Comparison of ENCODE assay signal across 21 cellular contexts in genomic region chr1:185857447-185857846, GRCh38.
"Had no signal": no experiment of that assay in that cellular context is flagged by ENCODE, and none has a peak within 500 bp of the region (broad histone marks: within the 10 kb centered on the region; RNA-seq: fewer than 3 reads in every experiment).

No MANE protein-coding gene starts in this region.

- H3K4me3 ChIP-seq: adrenal gland, esophagus squamous epithelium, gastrocnemius medialis, left ventricle myocardium inferior, ovary, testis had no signal

- H3K4me3 Mint-ChIP-seq: activated CD4-positive, alpha-beta T cell treated with anti-CD3 and anti-CD28 coated beads for 36 hours; activated CD8-positive, alpha-beta T cell treated with anti-CD3 and anti-CD28 coated beads for 36 hours; activated naive CD4-positive, alpha-beta T cell treated with anti-CD3 and anti-CD28 coated beads for 36 hours; activated T-helper 17 cell treated with anti-CD3 and anti-CD28 coated beads, Interleukin-2, amount 50 U/mL, for 72 hours; central memory CD8-positive, alpha-beta T cell; dendritic cell treated with granulocyte-macrophage colony-stimulating factor and Interleukin-4, amounts not matched to agents 40 ng/mL and 50 ng/mL, for 4 days; endodermal cell; neural crest cell; stimulated activated naive CD8-positive, alpha-beta T cell treated with anti-CD3 and anti-CD28 coated beads, Interleukin-15, amount 100 ng/mL, for 72 hours had no signal

- H3K9me3 ChIP-seq: adrenal gland, esophagus squamous epithelium, gastrocnemius medialis, left ventricle myocardium inferior, ovary, testis had no signal

- H3K4me1 Mint-ChIP-seq: activated CD4-positive, alpha-beta T cell treated with anti-CD3 and anti-CD28 coated beads for 36 hours; activated T-helper 17 cell treated with anti-CD3 and anti-CD28 coated beads, Interleukin-2, amount 50 U/mL, for 72 hours; central memory CD8-positive, alpha-beta T cell; neural crest cell; stimulated activated naive CD8-positive, alpha-beta T cell treated with anti-CD3 and anti-CD28 coated beads, Interleukin-15, amount 100 ng/mL, for 72 hours had no signal

- H3K27ac Mint-ChIP-seq: activated CD4-positive, alpha-beta T cell treated with anti-CD3 and anti-CD28 coated beads for 36 hours; activated CD8-positive, alpha-beta T cell treated with anti-CD3 and anti-CD28 coated beads for 36 hours; activated naive CD4-positive, alpha-beta T cell treated with anti-CD3 and anti-CD28 coated beads for 36 hours; activated T-helper 17 cell treated with anti-CD3 and anti-CD28 coated beads, Interleukin-2, amount 50 U/mL, for 72 hours; dendritic cell treated with granulocyte-macrophage colony-stimulating factor and Interleukin-4, amounts not matched to agents 40 ng/mL and 50 ng/mL, for 4 days; endodermal cell; stimulated activated naive CD8-positive, alpha-beta T cell treated with anti-CD3 and anti-CD28 coated beads, Interleukin-15, amount 100 ng/mL, for 72 hours had no signal

- H3K27ac ChIP-seq: adrenal gland, esophagus squamous epithelium, gastrocnemius medialis, heart right ventricle, left ventricle myocardium inferior, ovary, testis, VCaP had no signal

- H3K9me3 Mint-ChIP-seq: activated CD8-positive, alpha-beta T cell treated with anti-CD3 and anti-CD28 coated beads for 36 hours; activated naive CD4-positive, alpha-beta T cell treated with anti-CD3 and anti-CD28 coated beads for 36 hours; activated T-helper 17 cell treated with anti-CD3 and anti-CD28 coated beads, Interleukin-2, amount 50 U/mL, for 72 hours; central memory CD8-positive, alpha-beta T cell; dendritic cell treated with granulocyte-macrophage colony-stimulating factor and Interleukin-4, amounts not matched to agents 40 ng/mL and 50 ng/mL, for 4 days; endodermal cell; neural crest cell; stimulated activated naive CD8-positive, alpha-beta T cell treated with anti-CD3 and anti-CD28 coated beads, Interleukin-15, amount 100 ng/mL, for 72 hours had no signal

- DNase-seq: activated CD4-positive, alpha-beta T cell treated with anti-CD3 and anti-CD28 coated beads for 36 hours; activated CD8-positive, alpha-beta T cell treated with anti-CD3 and anti-CD28 coated beads for 36 hours; activated naive CD4-positive, alpha-beta T cell treated with anti-CD3 and anti-CD28 coated beads for 36 hours; adrenal gland; endodermal cell; esophagus squamous epithelium; gastrocnemius medialis; heart right ventricle; islet precursor cell; left ventricle myocardium inferior; ovary; stimulated activated CD4-positive, alpha-beta T cell treated with anti-CD3 and anti-CD28 coated beads, Interleukin-4, amount 100 ng/mL, for 1 hour; stimulated activated CD8-positive, alpha-beta memory T cell treated with anti-CD3 and anti-CD28 coated beads, Interleukin-4, amount 100 ng/mL, for 48 hours; stimulated activated naive CD8-positive, alpha-beta T cell treated with anti-CD3 and anti-CD28 coated beads, Interleukin-15, amount 100 ng/mL, for 72 hours; T1000; testis had no signal

- H3K36me3 ChIP-seq: adrenal gland, esophagus squamous epithelium, gastrocnemius medialis, heart right ventricle, left ventricle myocardium inferior, ovary had no signal

- ATAC-seq: activated CD4-positive, alpha-beta T cell treated with anti-CD3 and anti-CD28 coated beads for 36 hours; activated CD8-positive, alpha-beta T cell treated with anti-CD3 and anti-CD28 coated beads for 36 hours; activated T-helper 17 cell treated with anti-CD3 and anti-CD28 coated beads, Interleukin-2, amount 50 U/mL, for 72 hours; gastrocnemius medialis; heart right ventricle; stimulated activated naive CD8-positive, alpha-beta T cell treated with anti-CD3 and anti-CD28 coated beads, Interleukin-15, amount 100 ng/mL, for 72 hours had no signal

- H3K27me3 ChIP-seq: adrenal gland, esophagus squamous epithelium, gastrocnemius medialis, heart right ventricle, ovary, testis had no signal

- H3K4me1 ChIP-seq: adrenal gland, gastrocnemius medialis, left ventricle myocardium inferior, testis had no signal

- H3K27me3 Mint-ChIP-seq: dendritic cell treated with granulocyte-macrophage colony-stimulating factor and Interleukin-4, amounts not matched to agents 40 ng/mL and 50 ng/mL, for 4 days had no signal
